In the genomic region with DNA sequence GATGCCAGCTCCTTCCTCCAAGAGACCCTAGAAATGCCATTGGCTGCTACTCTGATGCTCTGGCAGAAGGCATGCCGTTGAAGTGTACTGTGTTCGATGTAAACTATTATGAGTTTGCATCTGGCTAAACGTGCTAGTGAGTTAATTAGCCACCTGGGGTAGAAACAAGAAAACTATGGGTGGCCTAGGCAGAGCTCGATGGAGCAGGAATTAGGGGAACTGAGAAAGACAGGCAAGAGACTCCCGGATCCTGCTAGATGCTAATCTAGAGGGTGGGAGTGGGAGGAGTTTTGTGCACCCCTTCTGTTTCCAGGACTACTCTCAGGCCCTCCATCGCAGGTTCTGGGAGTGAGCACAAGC, we compare ENCODE assay signal across 13 cellular contexts. TPM values are rescaled to one million over a fixed set of nuclear protein-coding genes. Genes with fewer than 3 reads are reported as not detected.
"Had no signal": no experiment of that assay in that cellular context is flagged by ENCODE, and none has a peak within 500 bp of the region (broad histone marks: within the 10 kb centered on the region; RNA-seq: fewer than 3 reads in every experiment).

No MANE protein-coding gene starts in this region.

- DNase-seq: activated CD4-positive, alpha-beta T cell treated with anti-CD3 and anti-CD28 coated beads for 4 hours; activated CD8-positive, alpha-beta memory T cell treated with anti-CD3 and anti-CD28 coated beads, Interleukin-2, amount 50 U/mL, for 4 hours; activated gamma-delta T cell treated with Interleukin-2 at 50 U/mL for 16 hours; NCI-H1436 treated with DMSO at 0.1 percent for 48 hours had no signal

- H3K9me3 ChIP-seq: SJCRH30, SK-N-SH had no signal

- H3K27ac ChIP-seq: SJCRH30 had no signal

- H3K27me3 ChIP-seq: SJCRH30 had no signal

- H3K36me3 ChIP-seq: SJCRH30 had no signal

- H3K4me3 ChIP-seq: SJCRH30 had no signal

- ATAC-seq: Right ventricle myocardium inferior had no signal

RNA-seq across cellular contexts. Expression of a gene that starts 57.4 kb away (rescaled TPM):
- total RNA-seq: activated CD8-positive, alpha-beta T cell treated with anti-CD3 and anti-CD28 coated beads for 36 hours; activated naive CD8-positive, alpha-beta T cell treated with anti-CD3 and anti-CD28 coated beads for 36 hours; activated T-cell treated with anti-CD3 and anti-CD28 coated beads, Interleukin-2, amount 50 U/mL, for 72 hours; activated T-helper 2 cell treated with anti-CD3 and anti-CD28 coated beads, Interferon-gamma antibody, Interleukin-2, Interleukin-4, amounts not matched to agents 10 μg/mL and 5 μg/mL and 100 μg/mL, durations not matched to agents 14 hours and 24 hours and 36 hours; cardiac septum; Right ventricle myocardium inferior; SJCRH30; T-helper 1 cell treated with Interleukin-12 subunit alpha and Interleukin-12 subunit beta and Interleukin-4 antibody, amounts not matched to agents 30 ng/mL and 1 ng/mL, for 36 hours had no signal
